ENCODE assay signal across 21 cellular contexts in the genomic region with DNA sequence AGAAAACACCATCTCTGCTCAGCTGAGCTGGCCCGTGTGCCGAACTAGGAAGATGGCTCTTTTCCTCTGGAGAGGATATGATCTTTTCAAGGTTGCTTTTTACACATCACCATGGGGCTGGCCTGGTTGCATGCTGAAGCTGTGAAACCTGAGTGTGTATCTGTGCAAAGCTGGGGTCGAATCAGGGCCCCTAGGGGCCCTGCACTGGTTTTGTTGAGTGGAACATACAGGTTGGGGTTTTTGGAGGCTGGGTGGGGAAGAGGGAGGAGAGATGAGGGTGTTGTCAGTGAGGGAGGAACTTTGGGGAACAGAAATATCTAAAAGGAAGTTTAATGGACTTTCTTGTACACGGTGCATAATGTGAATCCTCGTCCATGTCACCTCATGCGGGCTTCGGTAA.
"Had no signal": no experiment of that assay in that cellular context is flagged by ENCODE, and none has a peak within 500 bp of the region (broad histone marks: within the 10 kb centered on the region; RNA-seq: fewer than 3 reads in every experiment).

No MANE protein-coding gene starts in this region.

- H3K9me3 ChIP-seq: body of pancreas, lower lobe of right lung, prostate gland, suprapubic skin, transverse colon, vagina had no signal

- H3K4me3 Mint-ChIP-seq: activated CD4-positive, alpha-beta T cell treated with anti-CD3 and anti-CD28 coated beads, Interleukin-2, amount 10 ng/mL, durations not matched to agents 7 days and 5 days; activated CD8-positive, alpha-beta T cell treated with anti-CD3 and anti-CD28 coated beads, Interleukin-2, amount 10 ng/mL, durations not matched to agents 7 days and 5 days; activated naive CD4-positive, alpha-beta T cell treated with anti-CD3 and anti-CD28 coated beads for 36 hours; activated T-cell treated with anti-CD3 and anti-CD28 coated beads, Interleukin-2, amount 50 U/mL, for 24 hours; endodermal cell; mesothelial cell of epicardium; nephron progenitor cell; stimulated activated naive CD8-positive, alpha-beta T cell treated with anti-CD3 and anti-CD28 coated beads, Interleukin-15, amount 100 ng/mL, for 72 hours had no signal

- H3K36me3 ChIP-seq: lower lobe of right lung, prostate gland, suprapubic skin, transverse colon, vagina had no signal

- H3K27ac Mint-ChIP-seq: activated CD4-positive, alpha-beta T cell treated with anti-CD3 and anti-CD28 coated beads, Interleukin-2, amount 10 ng/mL, durations not matched to agents 7 days and 5 days; activated CD8-positive, alpha-beta T cell treated with anti-CD3 and anti-CD28 coated beads, Interleukin-2, amount 10 ng/mL, durations not matched to agents 7 days and 5 days; activated naive CD4-positive, alpha-beta T cell treated with anti-CD3 and anti-CD28 coated beads for 36 hours; activated T-cell treated with anti-CD3 and anti-CD28 coated beads, Interleukin-2, amount 50 U/mL, for 24 hours; endodermal cell; mesothelial cell of epicardium; nephron progenitor cell; stimulated activated naive CD8-positive, alpha-beta T cell treated with anti-CD3 and anti-CD28 coated beads, Interleukin-15, amount 100 ng/mL, for 72 hours had no signal

- DNase-seq: activated CD4-positive, alpha-beta T cell treated with anti-CD3 and anti-CD28 coated beads, Interleukin-2, amount 10 ng/mL, durations not matched to agents 7 days and 5 days; activated CD8-positive, alpha-beta T cell treated with anti-CD3 and anti-CD28 coated beads, Interleukin-2, amount 10 ng/mL, durations not matched to agents 7 days and 5 days; activated naive CD4-positive, alpha-beta T cell treated with anti-CD3 and anti-CD28 coated beads for 36 hours; activated T-cell treated with anti-CD3 and anti-CD28 coated beads, Interleukin-2, amount 50 U/mL, for 24 hours; body of pancreas; dorsolateral prefrontal cortex; endodermal cell; foreskin fibroblast; left cardiac atrium; lower lobe of right lung; nephron progenitor cell; occipital lobe; right cardiac atrium; stimulated activated CD4-positive, alpha-beta T cell treated with anti-CD3 and anti-CD28 coated beads, Interleukin-2, amount 100 ng/mL, for 24 hours; stimulated activated naive CD8-positive, alpha-beta T cell treated with anti-CD3 and anti-CD28 coated beads, Interleukin-15, amount 100 ng/mL, for 72 hours; transverse colon had no signal

- H3K4me1 ChIP-seq: lower lobe of right lung, prostate gland, suprapubic skin, vagina had no signal

- H3K9me3 Mint-ChIP-seq: activated CD4-positive, alpha-beta T cell treated with anti-CD3 and anti-CD28 coated beads, Interleukin-2, amount 10 ng/mL, durations not matched to agents 7 days and 5 days; activated naive CD4-positive, alpha-beta T cell treated with anti-CD3 and anti-CD28 coated beads for 36 hours; activated T-cell treated with anti-CD3 and anti-CD28 coated beads, Interleukin-2, amount 50 U/mL, for 24 hours; mesothelial cell of epicardium; nephron progenitor cell; stimulated activated naive CD8-positive, alpha-beta T cell treated with anti-CD3 and anti-CD28 coated beads, Interleukin-15, amount 100 ng/mL, for 72 hours had no signal

- H3K4me3 ChIP-seq: body of pancreas, dorsolateral prefrontal cortex, lower lobe of right lung, prostate gland, suprapubic skin, transverse colon, vagina had no signal

- H3K27ac ChIP-seq: body of pancreas, dorsolateral prefrontal cortex, epithelial cell of prostate, lower lobe of right lung, prostate gland, suprapubic skin, transverse colon, vagina had no signal

- ATAC-seq: activated CD8-positive, alpha-beta T cell treated with anti-CD3 and anti-CD28 coated beads, Interleukin-2, amount 10 ng/mL, durations not matched to agents 7 days and 5 days; body of pancreas; left cardiac atrium; lower lobe of right lung; right cardiac atrium; stimulated activated naive CD8-positive, alpha-beta T cell treated with anti-CD3 and anti-CD28 coated beads, Interleukin-15, amount 100 ng/mL, for 72 hours had no signal

- H3K4me1 Mint-ChIP-seq: activated CD4-positive, alpha-beta T cell treated with anti-CD3 and anti-CD28 coated beads, Interleukin-2, amount 10 ng/mL, durations not matched to agents 7 days and 5 days; nephron progenitor cell; stimulated activated naive CD8-positive, alpha-beta T cell treated with anti-CD3 and anti-CD28 coated beads, Interleukin-15, amount 100 ng/mL, for 72 hours had no signal

- H3K27me3 ChIP-seq: body of pancreas, dorsolateral prefrontal cortex, suprapubic skin, transverse colon, vagina had no signal

- H3K27me3 Mint-ChIP-seq: activated CD4-positive, alpha-beta T cell treated with anti-CD3 and anti-CD28 coated beads, Interleukin-2, amount 10 ng/mL, durations not matched to agents 7 days and 5 days; activated T-cell treated with anti-CD3 and anti-CD28 coated beads, Interleukin-2, amount 50 U/mL, for 24 hours; stimulated activated naive CD8-positive, alpha-beta T cell treated with anti-CD3 and anti-CD28 coated beads, Interleukin-15, amount 100 ng/mL, for 72 hours had no signal

- H3K36me3 Mint-ChIP-seq: mesothelial cell of epicardium had no signal
